Comparison of ENCODE assay signal across 8 cellular contexts in genomic region chr7:131107343-131108211, GRCh38.
DNase-seq lines count a peak whose midpoint lies in the region; ATAC-seq and TF ChIP-seq lines count a peak whose summit lies in the region.

No MANE protein-coding gene starts in this region.

- H4K20me1 ChIP-seq in neural cell (ENCODE audit: insufficient read depth) = no peaks in the 10 kb centered on the region

- H3K9me3 ChIP-seq in HUES64 (ENCODE audit: insufficient read depth, low read depth, low read length) = no peaks in the 10 kb centered on the region
- no peaks in the 10 kb centered on the region for H3K9me3 ChIP-seq in neural cell (ENCODE audit: low read length)

- no peak overlapping the region; the same call in 1 of the 2 replicates for H3K27ac ChIP-seq in HUES64 (ENCODE audit: low read depth, low read length)
- H3K27ac ChIP-seq in neural cell (ENCODE audit: low read length) = peak overlapping the region; percentile 34
- H3K27ac ChIP-seq in substantia nigra (ENCODE audit: low read depth, low read length, poor library complexity, severe bottlenecking) = peak overlapping the region; percentile 98

- H3K36me3 ChIP-seq in HUES64 (ENCODE audit: insufficient read depth, low read length) (no peaks in the 10 kb centered on the region), neural cell (ENCODE audit: insufficient read depth, low read length) (no peaks in the 10 kb centered on the region)

- H3K4me3 ChIP-seq in HUES64 (ENCODE audit: low read length) = peak overlapping the region; percentile 76
- peak overlapping the region; percentile 98 for H3K4me3 ChIP-seq in fibroblast of the aortic adventitia (ENCODE audit: low read depth, low read length)
- peak overlapping the region; percentile 94 for H3K4me3 ChIP-seq in neural cell (ENCODE audit: low read length)

- H3K9me2 ChIP-seq in neural cell (ENCODE audit: insufficient read depth, low read length) = no peaks in the 10 kb centered on the region

- no peak for TF ChIP-seq CTCF in fibroblast of the aortic adventitia (IDR thresholded peaks at IDR 0.05; ENCODE audit: insufficient read depth, low read length)
- no peak for TF ChIP-seq CTCF in neural cell (IDR thresholded peaks at IDR 0.05; ENCODE audit: poor library complexity, severe bottlenecking)

- TF ChIP-seq RAD21 in neural cell (conservative IDR thresholded peaks at IDR 0.05) = peak; percentile 31

- peaks cover 28% of the 10 kb centered on the region for H3K4me1 ChIP-seq in HUES64 (ENCODE audit: insufficient read depth, low read length)

- no peak for TF ChIP-seq EP300 in neural cell (conservative IDR thresholded peaks at IDR 0.05; ENCODE audit: poor library complexity, severe bottlenecking)

- H3K9ac ChIP-seq in HUES64 (ENCODE audit: low read depth, low read length) = peak overlapping the region; percentile 62
- peak overlapping the region; percentile 68 for H3K9ac ChIP-seq in neural cell (ENCODE audit: low read length)

- H3F3A ChIP-seq in neural cell (ENCODE audit: insufficient read depth, low read length, poor library complexity, severe bottlenecking) = peaks cover 8% of the 10 kb centered on the region

- under 1% methylated on average over 63 of the region's 63 CpGs for WGBS in HUES64

- DNase-seq in DMS53 treated with DMSO at 0.1 percent for 48 hours (lab: John Stamatoyannopoulos, UW; ENCODE audit: unreplicated experiment) (peak; percentile 83), RPMI7951 (ENCODE audit: low read depth) (peak; percentile 84), fibroblast of the aortic adventitia (ENCODE audit: low read depth) (peak; percentile 91), substantia nigra (lab: John Stamatoyannopoulos, UW) (peak in 48 of 49 donors; percentile 26 to 88 (median 70))
- peak; percentile 62 for DNase-seq in activated effector memory CD4-positive, alpha-beta T cell treated with Interleukin-2 at 50 U/mL for 16 hours

- peaks cover 46% of the 10 kb centered on the region for H3K27me3 ChIP-seq in HUES64 (ENCODE audit: insufficient read depth, low read length)
- H3K27me3 ChIP-seq in neural cell (ENCODE audit: insufficient read depth, low read depth, low read length) = peaks cover 39% of the 10 kb centered on the region

- H3K4me2 ChIP-seq in neural cell (ENCODE audit: low read length) = peak overlapping the region; percentile 85

- ATAC-seq in GM21447 (IDR thresholded peaks at IDR 0.05; ENCODE audit: unreplicated experiment) = peak; percentile 48

- H3K79me2 ChIP-seq in neural cell (replicated peaks; ENCODE audit: insufficient read depth, low read length) = no peaks in the 10 kb centered on the region

- no peak overlapping the region for H2AFZ ChIP-seq in neural cell (ENCODE audit: low read depth, low read length)

TF ChIP-seq in neural cell, 6 proteins besides CTCF, POLR2A, EP300 and RAD21:
- TF ChIP-seq REST (IDR thresholded peaks at IDR 0.05; ENCODE audit: borderline replicate concordance) (no peak), EZH2 (IDR thresholded peaks at IDR 0.05; ENCODE audit: borderline replicate concordance, insufficient read depth, low read length, poor library complexity, severe bottlenecking) (no peak), POLR2AphosphoS5 (IDR thresholded peaks at IDR 0.05) (peak; percentile 8), TAF1 (IDR thresholded peaks at IDR 0.05; ENCODE audit: low read depth) (no peak), SMC3 (conservative IDR thresholded peaks at IDR 0.05; ENCODE audit: poor library complexity) (peak; percentile 22), MXI1 (conservative IDR thresholded peaks at IDR 0.05; ENCODE audit: poor library complexity, severe bottlenecking) (peak; percentile 94)
